Comparison of ENCODE assay signal across 1 cellular context in genomic region chr3:32922078-32922477, GRCh38.
TF ChIP-seq lines count a peak whose summit lies in the region.

No MANE protein-coding gene starts in this region.

TF ChIP-seq in HepG2, 621 proteins besides CTCF, POLR2A, EP300 and RAD21 (continued from another document):
- 0 out of 2 replicates have a peak, but pooled peaks have one; percentile 34 for TF ChIP-seq MNT (IDR thresholded peaks at IDR 0.05)
- TF ChIP-seq ZNF639 (CRISPR knock-in tag; conservative IDR thresholded peaks at IDR 0.05): no peak
- TF ChIP-seq RBM39 (IDR thresholded peaks at IDR 0.05; ENCODE audit: low read depth, low read length, poor library complexity, severe bottlenecking): no peak
- no peak for TF ChIP-seq ZBTB25 (CRISPR knock-in tag; IDR thresholded peaks at IDR 0.05)
